1 cellular context compared by ENCODE assay signal in the genomic region with DNA sequence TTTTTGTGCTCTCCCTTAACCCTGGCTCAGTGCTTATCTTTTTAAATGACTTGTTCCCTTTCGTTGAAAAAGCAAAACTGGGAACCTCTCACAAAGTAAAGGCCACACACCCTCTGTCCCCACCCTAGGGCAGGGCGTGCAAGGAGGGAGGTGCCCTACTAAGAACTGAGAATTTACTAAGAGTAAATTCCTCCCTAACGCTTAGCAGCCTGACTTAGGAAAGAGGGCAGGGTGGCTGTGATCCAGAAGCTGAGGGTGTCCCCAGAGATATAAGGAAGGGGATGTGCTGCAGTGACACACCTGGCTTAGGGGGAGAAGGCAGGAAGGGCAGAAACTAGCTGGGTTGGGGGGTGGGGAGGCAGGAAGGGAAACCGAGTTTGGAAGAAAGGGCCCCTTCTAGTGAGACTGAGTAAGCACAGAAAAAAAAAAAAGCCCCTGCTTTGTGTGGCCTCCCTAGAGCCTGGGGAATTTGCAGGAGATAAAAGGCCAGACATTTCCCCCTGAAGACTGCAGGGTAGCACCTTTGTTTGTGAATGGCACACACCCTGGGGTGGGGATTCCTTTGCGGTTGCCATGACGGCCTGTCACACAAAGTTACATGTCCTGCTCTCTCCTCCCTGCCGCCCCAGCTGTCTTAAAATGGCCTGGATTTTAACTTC.
TF ChIP-seq lines count a peak whose summit lies in the region.

No MANE protein-coding gene starts in this region.

TF ChIP-seq in GM23338, 12 proteins besides CTCF, POLR2A, EP300 and RAD21 (continued from another document):
- TF ChIP-seq, protein P1, sequence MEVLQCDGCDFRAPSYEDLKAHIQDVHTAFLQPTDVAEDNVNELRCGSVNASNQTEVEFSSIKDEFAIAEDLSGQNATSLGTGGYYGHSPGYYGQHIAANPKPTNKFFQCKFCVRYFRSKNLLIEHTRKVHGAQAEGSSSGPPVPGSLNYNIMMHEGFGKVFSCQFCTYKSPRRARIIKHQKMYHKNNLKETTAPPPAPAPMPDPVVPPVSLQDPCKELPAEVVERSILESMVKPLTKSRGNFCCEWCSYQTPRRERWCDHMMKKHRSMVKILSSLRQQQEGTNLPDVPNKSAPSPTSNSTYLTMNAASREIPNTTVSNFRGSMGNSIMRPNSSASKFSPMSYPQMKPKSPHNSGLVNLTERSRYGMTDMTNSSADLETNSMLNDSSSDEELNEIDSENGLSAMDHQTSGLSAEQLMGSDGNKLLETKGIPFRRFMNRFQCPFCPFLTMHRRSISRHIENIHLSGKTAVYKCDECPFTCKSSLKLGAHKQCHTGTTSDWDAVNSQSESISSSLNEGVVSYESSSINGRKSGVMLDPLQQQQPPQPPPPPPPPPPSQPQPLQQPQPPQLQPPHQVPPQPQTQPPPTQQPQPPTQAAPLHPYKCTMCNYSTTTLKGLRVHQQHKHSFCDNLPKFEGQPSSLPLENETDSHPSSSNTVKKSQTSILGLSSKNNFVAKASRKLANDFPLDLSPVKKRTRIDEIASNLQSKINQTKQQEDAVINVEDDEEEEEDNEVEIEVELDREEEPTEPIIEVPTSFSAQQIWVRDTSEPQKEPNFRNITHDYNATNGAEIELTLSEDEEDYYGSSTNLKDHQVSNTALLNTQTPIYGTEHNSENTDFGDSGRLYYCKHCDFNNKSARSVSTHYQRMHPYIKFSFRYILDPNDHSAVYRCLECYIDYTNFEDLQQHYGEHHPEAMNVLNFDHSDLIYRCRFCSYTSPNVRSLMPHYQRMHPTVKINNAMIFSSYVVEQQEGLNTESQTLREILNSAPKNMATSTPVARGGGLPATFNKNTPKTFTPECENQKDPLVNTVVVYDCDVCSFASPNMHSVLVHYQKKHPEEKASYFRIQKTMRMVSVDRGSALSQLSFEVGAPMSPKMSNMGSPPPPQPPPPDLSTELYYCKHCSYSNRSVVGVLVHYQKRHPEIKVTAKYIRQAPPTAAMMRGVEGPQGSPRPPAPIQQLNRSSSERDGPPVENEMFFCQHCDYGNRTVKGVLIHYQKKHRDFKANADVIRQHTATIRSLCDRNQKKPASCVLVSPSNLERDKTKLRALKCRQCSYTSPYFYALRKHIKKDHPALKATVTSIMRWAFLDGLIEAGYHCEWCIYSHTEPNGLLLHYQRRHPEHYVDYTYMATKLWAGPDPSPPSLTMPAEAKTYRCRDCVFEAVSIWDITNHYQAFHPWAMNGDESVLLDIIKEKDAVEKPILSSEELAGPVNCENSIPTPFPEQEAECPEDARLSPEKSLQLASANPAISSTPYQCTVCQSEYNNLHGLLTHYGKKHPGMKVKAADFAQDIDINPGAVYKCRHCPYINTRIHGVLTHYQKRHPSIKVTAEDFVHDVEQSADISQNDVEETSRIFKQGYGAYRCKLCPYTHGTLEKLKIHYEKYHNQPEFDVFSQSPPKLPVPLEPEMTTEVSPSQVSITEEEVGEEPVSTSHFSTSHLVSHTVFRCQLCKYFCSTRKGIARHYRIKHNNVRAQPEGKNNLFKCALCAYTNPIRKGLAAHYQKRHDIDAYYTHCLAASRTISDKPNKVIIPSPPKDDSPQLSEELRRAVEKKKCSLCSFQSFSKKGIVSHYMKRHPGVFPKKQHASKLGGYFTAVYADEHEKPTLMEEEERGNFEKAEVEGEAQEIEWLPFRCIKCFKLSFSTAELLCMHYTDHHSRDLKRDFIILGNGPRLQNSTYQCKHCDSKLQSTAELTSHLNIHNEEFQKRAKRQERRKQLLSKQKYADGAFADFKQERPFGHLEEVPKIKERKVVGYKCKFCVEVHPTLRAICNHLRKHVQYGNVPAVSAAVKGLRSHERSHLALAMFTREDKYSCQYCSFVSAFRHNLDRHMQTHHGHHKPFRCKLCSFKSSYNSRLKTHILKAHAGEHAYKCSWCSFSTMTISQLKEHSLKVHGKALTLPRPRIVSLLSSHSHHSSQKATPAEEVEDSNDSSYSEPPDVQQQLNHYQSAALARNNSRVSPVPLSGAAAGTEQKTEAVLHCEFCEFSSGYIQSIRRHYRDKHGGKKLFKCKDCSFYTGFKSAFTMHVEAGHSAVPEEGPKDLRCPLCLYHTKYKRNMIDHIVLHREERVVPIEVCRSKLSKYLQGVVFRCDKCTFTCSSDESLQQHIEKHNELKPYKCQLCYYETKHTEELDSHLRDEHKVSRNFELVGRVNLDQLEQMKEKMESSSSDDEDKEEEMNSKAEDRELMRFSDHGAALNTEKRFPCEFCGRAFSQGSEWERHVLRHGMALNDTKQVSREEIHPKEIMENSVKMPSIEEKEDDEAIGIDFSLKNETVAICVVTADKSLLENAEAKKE (CRISPR knock-in tag; IDR thresholded peaks at IDR 0.05): 0 out of 2 replicates have a peak, but pooled peaks have one; percentile 0
- TF ChIP-seq NANOG (IDR thresholded peaks at IDR 0.05; ENCODE audit: borderline replicate concordance) (0 out of 2 replicates have a peak, but pooled peaks have one; percentile 6), ZNF114 (CRISPR knock-in tag; IDR thresholded peaks at IDR 0.05) (no peak)
TF ChIP-seq in GM23338: peak in this region for 3.
